ENCODE assay signal across 32 cellular contexts in the genomic region with DNA sequence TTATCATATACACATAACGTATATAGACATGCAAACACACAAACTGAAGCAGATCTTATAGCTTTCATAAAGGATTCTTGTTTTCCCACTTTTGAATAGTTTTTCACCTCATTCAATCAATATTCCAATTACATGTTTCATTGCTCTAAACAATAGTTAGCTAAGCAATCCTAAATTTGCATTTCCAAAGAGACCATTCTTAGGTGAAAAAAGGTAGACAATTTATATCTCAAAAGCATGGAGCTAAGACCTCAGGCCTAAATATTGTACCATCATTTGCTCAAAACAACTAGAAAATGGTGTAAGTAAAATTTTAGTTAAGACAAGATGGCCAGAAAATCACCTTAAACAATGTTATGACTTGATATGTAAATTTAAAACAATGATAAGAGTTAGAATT.
"Had no signal": no experiment of that assay in that cellular context is flagged by ENCODE, and none has a peak within 500 bp of the region (broad histone marks: within the 10 kb centered on the region; RNA-seq: fewer than 3 reads in every experiment).

No MANE protein-coding gene starts in this region.

- H3K9me3 ChIP-seq: MG63 had no signal

- H3K4me3 ChIP-seq: MG63 had no signal

- H3K36me3 ChIP-seq: MG63 had no signal

- DNase-seq: Karpas-422, Kasumi-1, MG63, MV-4-11, NCI-H1048, NCI-H1092, NCI-H1092 treated with DMSO at 0.1 percent for 48 hours, NCI-H1105, NCI-H1105 treated with DMSO at 0.1 percent for 48 hours, NCI-H1417, NCI-H1417 treated with DMSO at 0.1 percent for 48 hours, NCI-H1436, NCI-H146, NCI-H1694, NCI-H1694 treated with DMSO at 0.1 percent for 48 hours, NCI-H187, NCI-H187 treated with DMSO at 0.1 percent for 48 hours, NCI-H1930, NCI-H2029, NCI-H2029 treated with DMSO at 0.1 percent for 48 hours, NCI-H2081, NCI-H2081 treated with DMSO at 0.1 percent for 48 hours, NCI-H2107, NCI-H2171, NCI-H2171 treated with DMSO at 0.1 percent for 48 hours, NCI-H2227 treated with DMSO at 0.1 percent for 48 hours, NCI-H226, NCI-H345, NCI-H446, NCI-H446 treated with DMSO at 0.1 percent for 48 hours, NCI-H510A, NCI-H510A treated with DMSO at 0.1 percent for 48 hours had no signal

- H3K27me3 ChIP-seq: MG63 had no signal
